23 cellular contexts compared by ENCODE assay signal in genomic region chr17:72968798-72969197, GRCh38.
"Had no signal": no experiment of that assay in that cellular context is flagged by ENCODE, and none has a peak within 500 bp of the region (broad histone marks: within the 10 kb centered on the region; RNA-seq: fewer than 3 reads in every experiment).

No MANE protein-coding gene starts in this region.

- H3K27me3 Mint-ChIP-seq: activated CD8-positive, alpha-beta T cell treated with anti-CD3 and anti-CD28 coated beads for 36 hours; activated naive CD8-positive, alpha-beta T cell treated with anti-CD3 and anti-CD28 coated beads, Interleukin-2, amount 10 ng/mL, durations not matched to agents 7 days and 5 days; central memory CD8-positive, alpha-beta T cell had no signal

- H3K27ac ChIP-seq: breast epithelium, VCaP had no signal

- ATAC-seq: activated CD8-positive, alpha-beta T cell treated with anti-CD3 and anti-CD28 coated beads for 36 hours; activated T-cell treated with anti-CD3 and anti-CD28 coated beads, Interleukin-2, amount 50 U/mL, for 72 hours had no signal

- H3K4me1 Mint-ChIP-seq: activated naive CD8-positive, alpha-beta T cell treated with anti-CD3 and anti-CD28 coated beads, Interleukin-2, amount 10 ng/mL, durations not matched to agents 7 days and 5 days had no signal

- H3K36me3 ChIP-seq: adrenal gland, breast epithelium had no signal

- H3K9me3 ChIP-seq: adrenal gland, breast epithelium had no signal

- H3K27ac Mint-ChIP-seq: activated CD8-positive, alpha-beta T cell treated with anti-CD3 and anti-CD28 coated beads for 36 hours; activated naive CD8-positive, alpha-beta T cell treated with anti-CD3 and anti-CD28 coated beads, Interleukin-2, amount 10 ng/mL, durations not matched to agents 7 days and 5 days; activated T-cell treated with anti-CD3 and anti-CD28 coated beads, Interleukin-2, amount 50 U/mL, for 72 hours; activated T-helper 2 cell treated with anti-CD3 and anti-CD28 coated beads, Interferon-gamma antibody, Interleukin-2, Interleukin-4, amounts not matched to agents 10 μg/mL and 5 μg/mL and 100 μg/mL, durations not matched to agents 14 hours and 24 hours and 36 hours; T-helper 1 cell treated with Interleukin-12 subunit alpha and Interleukin-12 subunit beta and Interleukin-4 antibody, amounts not matched to agents 30 μg/mL and 1 μg/mL, for 36 hours had no signal

- H3K27me3 ChIP-seq: adrenal gland, breast epithelium had no signal

- H3K9me3 Mint-ChIP-seq: activated CD8-positive, alpha-beta T cell treated with anti-CD3 and anti-CD28 coated beads for 36 hours; activated naive CD8-positive, alpha-beta T cell treated with anti-CD3 and anti-CD28 coated beads, Interleukin-2, amount 10 ng/mL, durations not matched to agents 7 days and 5 days; activated T-cell treated with anti-CD3 and anti-CD28 coated beads, Interleukin-2, amount 50 U/mL, for 72 hours; activated T-helper 2 cell treated with anti-CD3 and anti-CD28 coated beads, Interferon-gamma antibody, Interleukin-2, Interleukin-4, amounts not matched to agents 10 μg/mL and 5 μg/mL and 100 μg/mL, durations not matched to agents 14 hours and 24 hours and 36 hours; central memory CD8-positive, alpha-beta T cell; T-helper 1 cell treated with Interleukin-12 subunit alpha and Interleukin-12 subunit beta and Interleukin-4 antibody, amounts not matched to agents 30 μg/mL and 1 μg/mL, for 36 hours had no signal

- H3K4me1 ChIP-seq: breast epithelium had no signal

- H3K4me3 Mint-ChIP-seq: activated CD8-positive, alpha-beta T cell treated with anti-CD3 and anti-CD28 coated beads for 36 hours; activated naive CD8-positive, alpha-beta T cell treated with anti-CD3 and anti-CD28 coated beads, Interleukin-2, amount 10 ng/mL, durations not matched to agents 7 days and 5 days; activated T-cell treated with anti-CD3 and anti-CD28 coated beads, Interleukin-2, amount 50 U/mL, for 72 hours; central memory CD8-positive, alpha-beta T cell; T-helper 1 cell treated with Interleukin-12 subunit alpha and Interleukin-12 subunit beta and Interleukin-4 antibody, amounts not matched to agents 30 μg/mL and 1 μg/mL, for 36 hours had no signal

- DNase-seq: activated CD4-positive, CD25-positive, alpha-beta regulatory T cell; activated CD8-positive, alpha-beta memory T cell treated with anti-CD3 and anti-CD28 coated beads, Interleukin-2, amount 50 U/mL, for 4 hours; activated CD8-positive, alpha-beta T cell treated with anti-CD3 and anti-CD28 coated beads for 36 hours; activated gamma-delta T cell treated with Interleukin-2 at 50 U/mL for 16 hours; activated naive CD4-positive, alpha-beta T cell treated with anti-CD3 and anti-CD28 coated beads, Interleukin-2, amount 50 U/mL, for 16 hours; activated naive CD8-positive, alpha-beta T cell treated with anti-CD3 and anti-CD28 coated beads, Interleukin-2, amount 10 ng/mL, durations not matched to agents 7 days and 5 days; activated T-cell treated with anti-CD3 and anti-CD28 coated beads, Interleukin-2, amount 50 U/mL, for 72 hours; adrenal gland; anterior cingulate cortex; MM.1S; NCI-H1105; NCI-H1436; NCI-H1694 treated with DMSO at 0.1 percent for 48 hours; NCI-H2029 treated with DMSO at 0.1 percent for 48 hours; NCI-H510A treated with DMSO at 0.1 percent for 48 hours; NCI-H69; SHP77 treated with DMSO at 0.1 percent for 48 hours; T-helper 9 cell had no signal

- H3K4me3 ChIP-seq: adrenal gland, breast epithelium had no signal

- H3K36me3 Mint-ChIP-seq: activated naive CD8-positive, alpha-beta T cell treated with anti-CD3 and anti-CD28 coated beads, Interleukin-2, amount 10 ng/mL, durations not matched to agents 7 days and 5 days had no signal
